ENCODE assay signal across 4 cellular contexts in genomic region chr7:144122876-144123275, GRCh38. TPM values are rescaled to one million over a fixed set of nuclear protein-coding genes. Genes with fewer than 3 reads are reported as not detected.
"Had no signal": no experiment of that assay in that cellular context is flagged by ENCODE, and none has a peak within 500 bp of the region (broad histone marks: within the 10 kb centered on the region; RNA-seq: fewer than 3 reads in every experiment).

OR2A14 (plus strand) TSS chr7:144123176; CDS start chr7:144129113, 5,937 bp downstream.

- H3K4me3 ChIP-seq: GM12878 had no signal

- ATAC-seq: GM12878 had no signal

- DNase-seq: GDM1, GF-D8 had no signal

RNA-seq across cellular contexts. Expression of gene OR2A14, which starts in this region (rescaled TPM):
- total RNA-seq: G401, GM12878 had no signal
- polyA plus RNA-seq: GM12878 had no signal
